9 cellular contexts compared by ENCODE assay signal in genomic region chr1:237873487-237873927, GRCh38. TPM values are rescaled to one million over a fixed set of nuclear protein-coding genes. Genes with fewer than 3 reads are reported as not detected.
DNase-seq lines count a peak whose midpoint lies in the region; ATAC-seq and TF ChIP-seq lines count a peak whose summit lies in the region.
"Had no signal": no experiment of that assay in that cellular context is flagged by ENCODE, and none has a peak within 500 bp of the region (broad histone marks: within the 10 kb centered on the region; RNA-seq: fewer than 3 reads in every experiment).

No MANE protein-coding gene starts in this region.

- no peak for TF ChIP-seq CTCF in foreskin fibroblast (IDR thresholded peaks at IDR 0.05; ENCODE audit: low read depth, low read length)

- in situ Hi-C loops in SK-MEL-5 (cut with HindIII; ENCODE audit: low pct_unique_long_range_greater_than_20kb, low sequenced_read_pairs), result no loop called here

- H3K36me3 ChIP-seq in H7 (replicated peaks; ENCODE audit: control insufficient read depth, insufficient read depth, low read length), result no peaks in the 10 kb centered on the region
- H3K36me3 ChIP-seq: spleen had no signal

- DNase-seq in A172 (ENCODE audit: low spot score) (peak; percentile 99), H7 (peak; percentile 14), SK-MEL-5 (ENCODE audit: low read depth, low spot score) (peak; percentile 61), foreskin fibroblast (peak; percentile 0), middle frontal gyrus (ENCODE audit: extremely low spot score, low spot score) (no peak), GM19238 (ENCODE audit: insufficient read length, low spot score) (no peak)
- DNase-seq: spleen had no signal

- ATAC-seq in GM18520 (IDR thresholded peaks at IDR 0.05; ENCODE audit: unreplicated experiment) (no peak), HG02970 (IDR thresholded peaks at IDR 0.05; ENCODE audit: low FRiP score, unreplicated experiment) (no peak)

- H3K27me3 ChIP-seq in H7 (ENCODE audit: control insufficient read depth, insufficient read depth, low read length), result no peaks in the 10 kb centered on the region
- H3K27me3 ChIP-seq: spleen had no signal

- H3K4me3 ChIP-seq in H7 (ENCODE audit: insufficient read depth, low read depth, low read length) (no peak overlapping the region), foreskin fibroblast (ENCODE audit: low read depth in 1 of 2, low read length in 2 of 2) (no peak overlapping the region)
- H3K4me3 ChIP-seq: spleen had no signal

RNA-seq across cellular contexts. Expression of gene ZP4, which starts 17.2 kb away (rescaled TPM):
- total RNA-seq in A172 (2014; rRNA removed; shearing (Covaris generic)), result not detected in 2 replicates
- total RNA-seq in H7 (2014; rRNA removed; shearing (Covaris generic)), result not detected in 2 replicates
- total RNA-seq in SK-MEL-5 (2014; rRNA removed; shearing (Covaris generic)), result not detected in 2 replicates
- not detected in 2 replicates for polyA plus RNA-seq in SK-MEL-5 (2015; cell fraction: cytosol; rRNA removed)
- not detected in 2 replicates for polyA plus RNA-seq in SK-MEL-5 (2015; cell fraction: nucleus; rRNA removed)
- total RNA-seq: spleen had no signal
- polyA plus RNA-seq: spleen had no signal

Comparison
In these comparisons a context has a peak if more than half of its experiments do, and no peak if none do; other contexts are left out.
1. DNase-seq: peak in A172 (single experiment), H7 (single experiment), SK-MEL-5 (single experiment) and foreskin fibroblast (2 of 2); none in middle frontal gyrus (single experiment) and GM19238 (single experiment).